Comparison of ENCODE assay signal across 1 cellular context in the genomic region with DNA sequence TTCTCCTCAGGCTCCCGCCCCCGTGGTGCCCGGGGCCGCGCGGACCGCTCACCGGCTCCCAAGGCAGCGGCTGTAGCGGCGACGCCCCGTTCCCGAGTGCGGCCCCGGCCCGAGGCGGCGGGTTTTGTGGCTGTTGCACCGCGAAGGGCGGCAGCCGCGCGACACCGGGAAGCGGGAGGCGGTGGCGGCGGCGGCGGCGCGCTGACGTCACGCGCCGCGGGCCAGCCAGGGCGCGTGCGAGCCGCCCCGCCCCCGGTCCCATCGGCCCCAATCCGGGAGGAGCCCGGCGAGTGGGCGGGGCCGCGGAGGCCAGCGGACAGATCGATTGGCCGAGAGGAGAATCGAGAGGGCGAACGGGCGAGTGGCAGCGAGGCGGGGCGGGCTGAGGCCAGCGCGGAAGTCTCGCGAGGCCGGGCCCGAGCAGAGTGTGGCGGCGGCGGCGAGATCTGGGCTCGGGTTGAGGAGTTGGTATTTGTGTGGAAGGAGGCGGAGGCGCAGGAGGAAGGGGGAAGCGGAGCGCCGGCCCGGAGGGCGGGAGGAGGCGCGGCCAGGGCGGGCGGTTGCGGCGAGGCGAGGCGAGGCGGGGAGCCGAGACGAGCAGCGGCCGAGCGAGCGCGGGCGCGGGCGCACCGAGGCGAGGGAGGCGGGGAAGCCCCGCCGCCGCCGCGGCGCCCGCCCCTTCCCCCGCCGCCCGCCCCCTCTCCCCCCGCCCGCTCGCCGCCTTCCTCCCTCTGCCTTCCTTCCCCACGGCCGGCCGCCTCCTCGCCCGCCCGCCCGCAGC.
TF ChIP-seq lines count a peak whose summit lies in the region.

TSS of gene YY1 (plus strand) at position 726 of the 781 bp plus-strand sequence. CDS start 101 bp downstream, outside the sequence.

TF ChIP-seq in HepG2, 621 proteins besides CTCF, POLR2A, EP300 and RAD21 (continued from another document):
- TF ChIP-seq, protein P1, sequence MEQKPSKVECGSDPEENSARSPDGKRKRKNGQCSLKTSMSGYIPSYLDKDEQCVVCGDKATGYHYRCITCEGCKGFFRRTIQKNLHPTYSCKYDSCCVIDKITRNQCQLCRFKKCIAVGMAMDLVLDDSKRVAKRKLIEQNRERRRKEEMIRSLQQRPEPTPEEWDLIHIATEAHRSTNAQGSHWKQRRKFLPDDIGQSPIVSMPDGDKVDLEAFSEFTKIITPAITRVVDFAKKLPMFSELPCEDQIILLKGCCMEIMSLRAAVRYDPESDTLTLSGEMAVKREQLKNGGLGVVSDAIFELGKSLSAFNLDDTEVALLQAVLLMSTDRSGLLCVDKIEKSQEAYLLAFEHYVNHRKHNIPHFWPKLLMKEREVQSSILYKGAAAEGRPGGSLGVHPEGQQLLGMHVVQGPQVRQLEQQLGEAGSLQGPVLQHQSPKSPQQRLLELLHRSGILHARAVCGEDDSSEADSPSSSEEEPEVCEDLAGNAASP (CRISPR knock-in tag; IDR thresholded peaks at IDR 0.05; ENCODE audit: borderline replicate concordance) = no peak
- TF ChIP-seq TBX2 (CRISPR knock-in tag; IDR thresholded peaks at IDR 0.05; ENCODE audit: borderline replicate concordance) (no peak), TEAD3 (CRISPR knock-in tag; optimal IDR thresholded peaks at IDR 0.05; ENCODE audit: borderline replicate concordance) (peak; percentile 46), SP2 (CRISPR knock-in tag; IDR thresholded peaks at IDR 0.05) (peak; percentile 88), ZNF337 (CRISPR knock-in tag; IDR thresholded peaks at IDR 0.05; ENCODE audit: borderline replicate concordance, low read depth) (no peak), SOX5 (CRISPR knock-in tag; IDR thresholded peaks at IDR 0.05; ENCODE audit: borderline replicate concordance) (peak; percentile 23; the same call in 1 of the 2 replicates), CHD2 (IDR thresholded peaks at IDR 0.05; ENCODE audit: low read depth, low read length) (peak; percentile 96), RBFOX2 (IDR thresholded peaks at IDR 0.05; ENCODE audit: low read depth, low read length) (peak; percentile 77), SATB2 (CRISPR knock-in tag; IDR thresholded peaks at IDR 0.05) (no peak), ZNF468 (CRISPR knock-in tag; IDR thresholded peaks at IDR 0.05) (no peak), ZNF782 (CRISPR knock-in tag; IDR thresholded peaks at IDR 0.05; ENCODE audit: borderline replicate concordance) (no peak), ZNF644 (CRISPR knock-in tag; IDR thresholded peaks at IDR 0.05; ENCODE audit: low read depth) (no peak), HHEX (CRISPR knock-in tag; IDR thresholded peaks at IDR 0.05) (no peak), ZBTB46 (CRISPR knock-in tag; IDR thresholded peaks at IDR 0.05; ENCODE audit: borderline replicate concordance) (no peak), CCAR2 (optimal IDR thresholded peaks at IDR 0.05; ENCODE audit: low read depth, low read length) (no peak), TSC22D2 (CRISPR knock-in tag; IDR thresholded peaks at IDR 0.05; ENCODE audit: borderline replicate concordance) (no peak), MEF2D (CRISPR knock-in tag; IDR thresholded peaks at IDR 0.05) (no peak), ZBTB1 (CRISPR knock-in tag; IDR thresholded peaks at IDR 0.05; ENCODE audit: borderline replicate concordance) (no peak), ZNF83 (CRISPR knock-in tag; IDR thresholded peaks at IDR 0.05; ENCODE audit: borderline replicate concordance) (no peak), ZSCAN21 (CRISPR knock-in tag; IDR thresholded peaks at IDR 0.05; ENCODE audit: borderline replicate concordance) (peak; percentile 36; the same call in 1 of the 2 replicates), CREB1 (IDR thresholded peaks at IDR 0.05) (peak; percentile 98; the same call in 1 of the 2 replicates), CREB1 (CRISPR knock-in tag; IDR thresholded peaks at IDR 0.05) (no peak), ZNF354B (CRISPR knock-in tag; IDR thresholded peaks at IDR 0.05) (no peak), NFYC (CRISPR knock-in tag; IDR thresholded peaks at IDR 0.05) (peak; percentile 83), PCBP1 (IDR thresholded peaks at IDR 0.05; ENCODE audit: borderline replicate concordance, low read depth, low read length) (no peak), ZNF713 (CRISPR knock-in tag; IDR thresholded peaks at IDR 0.05) (no peak), THAP11 (CRISPR knock-in tag; IDR thresholded peaks at IDR 0.05) (peak; percentile 62; the same call in 1 of the 2 replicates), POGZ (CRISPR knock-in tag; IDR thresholded peaks at IDR 0.05) (peak; percentile 17; the same call in 1 of the 2 replicates), HNRNPK (IDR thresholded peaks at IDR 0.05; ENCODE audit: low read depth, low read length, poor library complexity, severe bottlenecking) (peak; percentile 44), ZNF567 (CRISPR knock-in tag; IDR thresholded peaks at IDR 0.05; ENCODE audit: borderline replicate concordance) (no peak), ZNF232 (CRISPR knock-in tag; IDR thresholded peaks at IDR 0.05; ENCODE audit: borderline replicate concordance) (no peak), CEBPB (IDR thresholded peaks at IDR 0.05; ENCODE audit: borderline replicate concordance, low read depth, low read length) (no peak)
- TF ChIP-seq, protein P2, sequence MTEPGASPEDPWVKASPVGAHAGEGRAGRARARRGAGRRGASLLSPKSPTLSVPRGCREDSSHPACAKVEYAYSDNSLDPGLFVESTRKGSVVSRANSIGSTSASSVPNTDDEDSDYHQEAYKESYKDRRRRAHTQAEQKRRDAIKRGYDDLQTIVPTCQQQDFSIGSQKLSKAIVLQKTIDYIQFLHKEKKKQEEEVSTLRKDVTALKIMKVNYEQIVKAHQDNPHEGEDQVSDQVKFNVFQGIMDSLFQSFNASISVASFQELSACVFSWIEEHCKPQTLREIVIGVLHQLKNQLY (CRISPR knock-in tag; IDR thresholded peaks at IDR 0.05) = no peak
TF ChIP-seq in HepG2: peak in this region for 76.
